ENCODE assay signal across 21 cellular contexts in genomic region chr22:37213218-37213855, GRCh38. TPM values are rescaled to one million over a fixed set of nuclear protein-coding genes. Genes with fewer than 3 reads are reported as not detected.
DNase-seq lines count a peak whose midpoint lies in the region; ATAC-seq and TF ChIP-seq lines count a peak whose summit lies in the region.
"Had no signal": no experiment of that assay in that cellular context is flagged by ENCODE, and none has a peak within 500 bp of the region (broad histone marks: within the 10 kb centered on the region; RNA-seq: fewer than 3 reads in every experiment).

No MANE protein-coding gene starts in this region.

- peaks cover 65% of the 10 kb centered on the region for H3K4me1 Mint-ChIP-seq in brain

- H3K27ac Mint-ChIP-seq in brain: peak overlapping the region in 3 of 5 experiments; percentile 13 to 74 (median 60)
- H3K27ac Mint-ChIP-seq: activated CD4-positive, alpha-beta memory T cell treated with anti-CD3 and anti-CD28 coated beads for 36 hours; activated naive CD4-positive, alpha-beta T cell treated with anti-CD3 and anti-CD28 coated beads, Interleukin-2, amount 50 U/mL, for 24 hours had no signal

- intact Hi-C loops in cardiac septum (cut with DNase I) (no loop called here), left ventricle myocardium superior (cut with micrococcal nuclease) (no loop called here), aorta (cut with DNase I) (no loop called here)

- no peak overlapping the region for H2BK5ac ChIP-seq in mesenchymal stem cell (ENCODE audit: low read depth, low read length, poor library complexity, severe bottlenecking)

- H3K9me3 ChIP-seq in mesenchymal stem cell (ENCODE audit: control insufficient read depth, low read length): no peaks in the 10 kb centered on the region
- no peaks in the 10 kb centered on the region for H3K9me3 ChIP-seq in aorta (ENCODE audit: control insufficient read depth, low read length)
- H3K9me3 ChIP-seq: pancreas, right atrium auricular region, SK-N-SH, testis had no signal

- no peak overlapping the region for H2AFZ ChIP-seq in mesenchymal stem cell (ENCODE audit: low read depth, low read length)

- 94% methylated on average over 18 of the region's 18 CpGs for WGBS in mesenchymal stem cell
- WGBS in aorta, 2 donors: 90 to 91% methylated on average over 18 of the region's 18 CpGs

- ATAC-seq in left ventricle myocardium superior: no peak
- no peak for ATAC-seq in aorta (ENCODE audit: low FRiP score)
- no peak for ATAC-seq in GM18909 (IDR thresholded peaks at IDR 0.05; ENCODE audit: poor library complexity, unreplicated experiment)

- H2BK15ac ChIP-seq in mesenchymal stem cell (ENCODE audit: low read depth, poor library complexity, severe bottlenecking): no peak overlapping the region

- H2BK12ac ChIP-seq in mesenchymal stem cell (ENCODE audit: low read length in 2 of 2): no peak overlapping the region

- H3K36me3 ChIP-seq in mesenchymal stem cell (ENCODE audit: control insufficient read depth in 1 of 2, insufficient read depth in 2 of 2, low read depth in 1 of 2, low read length in 2 of 2) (no peaks in the 10 kb centered on the region), aorta (ENCODE audit: control insufficient read depth in 1 of 2, insufficient read depth in 2 of 2, low read length in 1 of 2) (no peaks in the 10 kb centered on the region)
- H3K36me3 ChIP-seq: pancreas, right atrium auricular region had no signal

- H3K4me3 ChIP-seq in mesenchymal stem cell (ENCODE audit: insufficient read depth in 1 of 2, low read depth in 1 of 2, low read length in 2 of 2): no peak overlapping the region
- no peak overlapping the region for H3K4me3 ChIP-seq in aorta (ENCODE audit: low read length in 2 of 2)
- H3K4me3 ChIP-seq: pancreas, right atrium auricular region, testis had no signal

- peaks cover 26 to 78% of the 10 kb centered on the region in 2 experiments for H3K27me3 ChIP-seq in mesenchymal stem cell (ENCODE audit: control insufficient read depth in 1 of 2, insufficient read depth in 1 of 2, low read length in 2 of 2)
- no peaks in the 10 kb centered on the region for H3K27me3 ChIP-seq in aorta (ENCODE audit: control insufficient read depth in 1 of 2, insufficient read depth in 2 of 2, low read length in 1 of 2)
- H3K27me3 ChIP-seq: pancreas, right atrium auricular region, testis had no signal

- H3K79me1 ChIP-seq in mesenchymal stem cell (replicated peaks; ENCODE audit: low read length, poor library complexity, severe bottlenecking): no peaks in the 10 kb centered on the region

- H3K18ac ChIP-seq in mesenchymal stem cell (ENCODE audit: low read depth in 1 of 2, low read length in 2 of 2): no peak overlapping the region

- peak overlapping the region; percentile 7 for H4K8ac ChIP-seq in mesenchymal stem cell (ENCODE audit: low read length)

- H3K9me3 Mint-ChIP-seq in brain: no peaks in the 10 kb centered on the region
- H3K9me3 Mint-ChIP-seq: activated CD4-positive, alpha-beta memory T cell treated with anti-CD3 and anti-CD28 coated beads for 36 hours; activated naive CD4-positive, alpha-beta T cell treated with anti-CD3 and anti-CD28 coated beads, Interleukin-2, amount 50 U/mL, for 24 hours; CD4-positive, CD25-positive, alpha-beta regulatory T cell had no signal

- H3K27me3 Mint-ChIP-seq in brain: peaks cover 10% of the 10 kb centered on the region
- H3K27me3 Mint-ChIP-seq: activated CD4-positive, alpha-beta memory T cell treated with anti-CD3 and anti-CD28 coated beads for 36 hours; activated naive CD4-positive, alpha-beta T cell treated with anti-CD3 and anti-CD28 coated beads, Interleukin-2, amount 50 U/mL, for 24 hours; CD4-positive, CD25-positive, alpha-beta regulatory T cell had no signal

- H3K4me2 ChIP-seq in mesenchymal stem cell (ENCODE audit: low read length, poor library complexity, severe bottlenecking): no peak overlapping the region
- H3K4me2 ChIP-seq: SK-N-SH had no signal

- H2AK5ac ChIP-seq in mesenchymal stem cell (ENCODE audit: low read length, severe bottlenecking): no peak overlapping the region

- no peak for TF ChIP-seq CTCF in brain (conservative IDR thresholded peaks at IDR 0.05)

- DNase-seq in cardiac septum (ENCODE audit: low spot score) (peak; percentile 46), left ventricle myocardium superior (no peak), mesenchymal stem cell (no peak), aorta (peak; percentile 42 to 69), OCI-M2 (lab: John Stamatoyannopoulos, UW; ENCODE audit: unreplicated experiment) (no peak)
- DNase-seq: activated CD4-positive, alpha-beta memory T cell treated with anti-CD3 and anti-CD28 coated beads for 36 hours; CD4-positive, CD25-positive, alpha-beta regulatory T cell; NCI-H1092; NCI-H1930; stimulated activated CD4-positive, alpha-beta T cell treated with anti-CD3 and anti-CD28 coated beads, Interleukin-4, amount 100 ng/mL, for 24 hours; stimulated activated naive CD4-positive, alpha-beta T cell treated with Interleukin-2 at 50 U/mL for 16 hours had no signal

- H3K4me3 Mint-ChIP-seq in brain: no peak overlapping the region
- H3K4me3 Mint-ChIP-seq: activated CD4-positive, alpha-beta memory T cell treated with anti-CD3 and anti-CD28 coated beads for 36 hours; activated naive CD4-positive, alpha-beta T cell treated with anti-CD3 and anti-CD28 coated beads, Interleukin-2, amount 50 U/mL, for 24 hours; CD4-positive, CD25-positive, alpha-beta regulatory T cell had no signal

- H3K36me3 Mint-ChIP-seq in brain: no peaks in the 10 kb centered on the region

- H3K14ac ChIP-seq in mesenchymal stem cell (ENCODE audit: low read length in 2 of 2): no peak overlapping the region

- H4K91ac ChIP-seq in mesenchymal stem cell (ENCODE audit: low read length): no peak overlapping the region

- H3K9ac ChIP-seq in mesenchymal stem cell (ENCODE audit: low read length): no peak overlapping the region
- H3K9ac ChIP-seq: SK-N-SH had no signal

- no peak overlapping the region for H2BK120ac ChIP-seq in mesenchymal stem cell (ENCODE audit: low read depth, low read length)

- no peak overlapping the region for H3K4ac ChIP-seq in mesenchymal stem cell (ENCODE audit: low read depth in 1 of 2, low read length in 2 of 2)

- H3K4me1 ChIP-seq in mesenchymal stem cell (ENCODE audit: control insufficient read depth, insufficient read depth, low read depth, low read length): peaks cover 8% of the 10 kb centered on the region
- no peaks in the 10 kb centered on the region for H3K4me1 ChIP-seq in aorta (ENCODE audit: control insufficient read depth in 1 of 2, insufficient read depth in 2 of 2, low read length in 2 of 2)
- H3K4me1 ChIP-seq: pancreas had no signal

- no peak overlapping the region for H3K23ac ChIP-seq in mesenchymal stem cell (ENCODE audit: low read length in 2 of 2)

- H3K27ac ChIP-seq in mesenchymal stem cell (ENCODE audit: low read length, poor library complexity, severe bottlenecking): no peak overlapping the region
- H3K27ac ChIP-seq in aorta (ENCODE audit: low read depth in 1 of 2, low read length in 2 of 2): no peak overlapping the region
- H3K27ac ChIP-seq: pancreas, right atrium auricular region, VCaP had no signal

RNA-seq across cellular contexts. Expression of gene SSTR3, which starts 1.1 kb away (rescaled TPM):
- total RNA-seq in cardiac septum: not detected
- total RNA-seq in left ventricle myocardium superior: not detected
- 1.6 TPM for polyA plus RNA-seq in brain (ENCODE audit: insufficient read depth, low read depth, low replicate concordance)
- not detected for polyA plus RNA-seq in mesenchymal stem cell (2013, experiment 1 of 2)
- not detected for polyA plus RNA-seq in mesenchymal stem cell (2013, experiment 2 of 2)
- not detected for total RNA-seq in aorta
- not detected for polyA plus RNA-seq in aorta
- total RNA-seq: epithelial cell of proximal tubule, mesenteric fat pad, right atrium auricular region had no signal
- polyA plus RNA-seq: SK-N-SH had no signal

RNA-seq across cellular contexts. Expression of gene C1QTNF6, which starts 25.3 kb away (rescaled TPM):
- total RNA-seq in cardiac septum (2.8 TPM), left ventricle myocardium superior (1.1 TPM), aorta (1 to 10 TPM; 2.4 to 7.0 TPM)
- polyA plus RNA-seq in brain (ENCODE audit: insufficient read depth, low read depth, low replicate concordance) (4.9 TPM), aorta (10 to 100 TPM in 1 of 2 donors, 1 to 10 TPM in 1; 3.1 to 11.9 TPM)
- 38.2 TPM for polyA plus RNA-seq in mesenchymal stem cell (2013, experiment 1 of 2)
- polyA plus RNA-seq in mesenchymal stem cell (2013, experiment 2 of 2): 37.9 TPM

RNA-seq across cellular contexts. Expression of gene RAC2, which starts 30.7 kb away (rescaled TPM):
- 5.1 TPM for total RNA-seq in cardiac septum
- 5.1 TPM for total RNA-seq in left ventricle myocardium superior
- 3.3 TPM for polyA plus RNA-seq in brain (ENCODE audit: insufficient read depth, low read depth, low replicate concordance)
- 121 TPM for polyA plus RNA-seq in mesenchymal stem cell (2013, experiment 1 of 2)
- 117 TPM for polyA plus RNA-seq in mesenchymal stem cell (2013, experiment 2 of 2)
- 10 to 100 TPM; 16.8 to 19.8 TPM for total RNA-seq in aorta
- polyA plus RNA-seq in aorta: 10 to 100 TPM in 1 of 2 donors, 1 to 10 TPM in 1; 3.6 to 14.5 TPM

Comparison
In these comparisons a context has a peak if more than half of its experiments do, and no peak if none do; other contexts are left out.
1. DNase-seq: peak in cardiac septum (single experiment) and aorta (2 of 2); none in left ventricle myocardium superior (single experiment), mesenchymal stem cell (single experiment) and OCI-M2 (single experiment).